Comparison of ENCODE assay signal across 1 cellular context in the genomic region with DNA sequence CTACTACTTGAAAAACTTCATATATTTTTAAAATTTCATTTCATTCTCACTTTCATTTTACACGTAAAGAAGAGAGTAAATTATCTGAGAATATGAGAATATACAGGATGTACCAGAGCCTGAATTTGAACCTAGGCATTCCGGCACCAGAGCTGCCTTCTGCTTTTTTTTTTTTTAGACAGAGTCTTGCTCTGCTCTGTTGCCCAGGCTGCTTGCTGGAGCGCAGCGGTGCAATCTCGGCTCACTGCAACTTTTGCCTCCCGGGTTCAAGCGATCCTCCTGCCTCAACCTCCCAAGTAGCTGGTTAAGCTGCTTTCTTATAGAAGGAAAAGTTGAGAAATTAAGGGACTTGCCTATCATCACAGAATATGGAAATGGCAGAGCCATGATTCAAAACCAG.
TF ChIP-seq lines count a peak whose summit lies in the region.

No MANE protein-coding gene starts in this region.

TF ChIP-seq in GM12878, 131 proteins besides CTCF, POLR2A, EP300 and RAD21 (continued from another document):
- TF ChIP-seq ZBED1 (IDR thresholded peaks at IDR 0.05; ENCODE audit: borderline replicate concordance) (no peak), JUND (IDR thresholded peaks at IDR 0.05; ENCODE audit: low read depth, low read length) (no peak), PAX5 (IDR thresholded peaks at IDR 0.05; ENCODE audit: borderline replicate concordance, low read depth, low read length) (peak; percentile 68; the same call in 1 of the 2 replicates), FOXM1 (IDR thresholded peaks at IDR 0.05; ENCODE audit: low read depth, low read length) (no peak), KLF5 (IDR thresholded peaks at IDR 0.05; ENCODE audit: partially characterized antibody) (no peak), POU2F2 (IDR thresholded peaks at IDR 0.05; ENCODE audit: borderline replicate concordance, low read depth, low read length) (no peak)
